In the genomic region with DNA sequence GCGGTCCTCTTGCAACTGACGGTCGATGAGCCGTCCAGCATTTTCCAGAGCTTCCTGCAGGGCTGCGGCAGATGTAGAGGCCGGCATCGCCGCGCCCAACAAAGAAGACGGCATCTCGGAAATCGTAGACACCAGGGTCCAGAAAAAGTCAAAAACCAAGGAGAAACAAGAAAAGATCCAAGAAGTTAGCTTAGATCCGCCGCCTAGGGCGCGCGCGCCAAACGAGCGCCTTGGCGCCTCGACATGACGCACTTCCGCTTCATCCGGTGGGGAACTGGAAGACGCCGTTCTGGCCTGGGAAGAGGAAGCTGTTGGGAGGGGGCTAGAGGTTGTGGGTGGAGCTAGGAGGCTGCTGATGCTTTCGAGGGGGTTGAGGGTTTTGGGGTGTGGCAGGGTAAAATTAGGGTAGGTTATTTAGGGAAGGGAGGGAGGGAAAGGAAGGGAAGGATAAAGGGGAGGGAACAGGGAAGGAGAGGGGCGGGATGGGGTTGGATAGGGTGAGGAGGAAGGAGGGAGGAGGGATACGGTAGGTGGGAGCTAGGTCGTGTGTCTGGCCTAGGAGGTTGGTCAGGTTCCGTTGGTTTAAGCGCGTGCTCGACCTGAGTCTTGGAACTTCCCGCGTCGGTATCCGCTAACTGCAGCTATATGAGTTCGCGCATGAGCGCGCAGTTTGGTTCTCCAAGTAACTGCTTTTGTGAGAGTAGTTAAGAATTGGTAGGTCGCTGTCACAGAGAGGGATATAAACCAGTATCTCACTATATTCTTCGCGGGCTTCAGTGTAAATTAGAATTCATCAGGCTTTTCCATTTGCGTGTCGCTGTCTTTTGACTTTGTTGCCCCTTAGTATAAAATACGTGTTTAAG, we compare ENCODE assay signal across 8 cellular contexts. TPM values are rescaled to one million over a fixed set of nuclear protein-coding genes. Genes with fewer than 3 reads are reported as not detected.
A peak's percentile ranks its signal among the peaks of the same experiment; 100 is the strongest.
DNase-seq lines count a peak whose midpoint lies in the region; ATAC-seq and TF ChIP-seq lines count a peak whose summit lies in the region.

TSS of gene NUP155 (minus strand) at position 243 of the 863 bp plus-strand sequence. CDS start at position 114, 129 bp downstream.

- ATAC-seq in GM19397 (IDR thresholded peaks at IDR 0.05; ENCODE audit: unreplicated experiment) (peak; percentile 93), HG03571 (IDR thresholded peaks at IDR 0.05; ENCODE audit: unreplicated experiment) (peak; percentile 94), right lobe of liver (peak; percentile 97 to 98 (median 98))

- H3K4me1 ChIP-seq in right lobe of liver: peaks cover 0 to 15% (median 6%) of the 10 kb centered on the region in 4 donors

- whole genome bisulfite sequencing in right lobe of liver (ENCODE audit: insufficient coverage, low coverage, low lambda C conversion rate, missing lambda C conversion rate): 2% methylated on average over 42 of the region's 49 CpGs

- TF ChIP-seq CTCF in dorsolateral prefrontal cortex (IDR thresholded peaks at IDR 0.05 in 54 of 56, conservative IDR thresholded peaks at IDR 0.05 in 2 of 56; ENCODE audit: low read depth in 1 of 56, partially characterized antibody in 56 of 56) (peak in 43 of 56 donors; percentile 8 to 59 (median 34)), right lobe of liver (IDR thresholded peaks at IDR 0.05) (no peak)

- intact Hi-C loops in dorsolateral prefrontal cortex (cut with DNase I): loop anchor here (1.0 to 10.0 kb wide), 3 partner anchors 8 to 496 kb away; partner anchors contain the start of genes CPLANE1 (in 2 of the 2), WDR70 (in 2 of the 2) and NIPBL (in 1 of the 2)
- intact Hi-C loops in right lobe of liver (cut with DNase I): no loop called here

- H3K9me3 ChIP-seq in right lobe of liver: no peaks in the 10 kb centered on the region

- TF ChIP-seq POLR2A in right lobe of liver (IDR thresholded peaks at IDR 0.05): peak; percentile 42

- DNase-seq in CD1c-positive myeloid dendritic cell (ENCODE audit: extremely low spot score) (peak; percentile 94), NCI-H82 (lab: John Stamatoyannopoulos, UW) (peak; percentile 98), dorsolateral prefrontal cortex (peak; percentile 87 to 96 (median 92)), right lobe of liver (peak; percentile 91 to 95 (median 95))
- DNase-seq in activated CD4-positive, alpha-beta T cell treated with anti-CD3 and anti-CD28 coated beads, Interleukin-2, amount 50 U/mL, for 48 hours: peak; percentile 89 to 92
- peak; percentile 83 to 90 for DNase-seq in stimulated activated CD4-positive, alpha-beta T cell treated with anti-CD3 and anti-CD28 coated beads, Interleukin-4, amount 100 ng/mL, for 4 hours

- H3K27me3 ChIP-seq in dorsolateral prefrontal cortex: no peaks in the 10 kb centered on the region
- H3K27me3 ChIP-seq in right lobe of liver: no peaks in the 10 kb centered on the region

- H3K27ac ChIP-seq in dorsolateral prefrontal cortex (peak within 1 kb of the TSS in 56 of 59 donors; percentile 16 to 89 (median 80)), right lobe of liver (peak within 1 kb of the TSS; percentile 7 to 73 (median 56))

- peak within 1 kb of the TSS; percentile 52 to 100 (median 94) for H3K4me3 ChIP-seq in dorsolateral prefrontal cortex
- peak within 1 kb of the TSS; percentile 71 to 92 (median 90) for H3K4me3 ChIP-seq in right lobe of liver

- no peaks in the 10 kb centered on the region for H3K36me3 ChIP-seq in right lobe of liver

RNA-seq across cellular contexts. Expression of gene NUP155, which starts in this region (rescaled TPM):
- total RNA-seq in dorsolateral prefrontal cortex (10 to 100 TPM; 16.3 to 29.8 (median 23.4) TPM), right lobe of liver (10 to 100 TPM in 3 of 6 experiments, 1 to 10 TPM in 3; 6.4 to 10.8 (median 9.2) TPM)

Comparison
In these comparisons a context has a peak if more than half of its experiments do, and no peak if none do; other contexts are left out.
1. Peak in every context shown above with its lines: DNase-seq, ATAC-seq, H3K4me3 ChIP-seq and H3K27ac ChIP-seq.
2. CTCF ChIP-seq: peak in dorsolateral prefrontal cortex (43 of 56); none in right lobe of liver (0 of 4).
3. intact Hi-C loops: an anchor here in dorsolateral prefrontal cortex (1.0 to 10.0 kb wide); none called in right lobe of liver.